ENCODE assay signal across 10 cellular contexts in genomic region chr1:206856674-206857464, GRCh38. TPM values are rescaled to one million over a fixed set of nuclear protein-coding genes. Genes with fewer than 3 reads are reported as not detected.
DNase-seq lines count a peak whose midpoint lies in the region; ATAC-seq, FAIRE-seq and TF ChIP-seq lines count a peak whose summit lies in the region.
"Had no signal": no experiment of that assay in that cellular context is flagged by ENCODE, and none has a peak within 500 bp of the region (broad histone marks: within the 10 kb centered on the region; RNA-seq: fewer than 3 reads in every experiment).

No MANE protein-coding gene starts in this region.

- H3K9me3 ChIP-seq in A549 = peaks cover 15% of the 10 kb centered on the region
- H3K9me3 ChIP-seq in PC-3 (ENCODE audit: low read length) = peaks cover 9% of the 10 kb centered on the region
- H3K9me3 ChIP-seq in kidney (ENCODE audit: control insufficient read depth in 1 of 2, low read length in 2 of 2) = no peaks in the 10 kb centered on the region

- no peaks in the 10 kb centered on the region for H3F3A ChIP-seq in PC-3 (ENCODE audit: low read length, unreplicated experiment)

- no peak overlapping the region for H3K4me2 ChIP-seq in A549
- H3K4me2 ChIP-seq in PC-3 (ENCODE audit: low read length) = no peak overlapping the region

- no peaks in the 10 kb centered on the region for H3K4me1 ChIP-seq in A549
- peaks cover 5% of the 10 kb centered on the region; the same call in 1 of the 2 replicates for H3K4me1 ChIP-seq in PC-3 (ENCODE audit: insufficient read depth, low read length)
- H3K4me1 ChIP-seq in kidney (ENCODE audit: control insufficient read depth in 1 of 2, insufficient read depth in 1 of 2, low read depth in 1 of 2, low read length in 2 of 2) = no peaks in the 10 kb centered on the region

- H3K9me2 ChIP-seq in PC-3 (replicated peaks; ENCODE audit: low read length) = no peaks in the 10 kb centered on the region

- TF ChIP-seq RAD21 in A549 (conservative IDR thresholded peaks at IDR 0.05 in 1 of 2, IDR thresholded peaks at IDR 0.05 in 1 of 2) = peak; percentile 34 to 38; a peak in 2 of 5 replicates

- H3K27ac ChIP-seq in A549 = no peak overlapping the region
- H3K27ac ChIP-seq in PC-3 (ENCODE audit: low read length) = no peak overlapping the region
- no peak overlapping the region for H3K27ac ChIP-seq in kidney (ENCODE audit: low read depth in 2 of 2, low read length in 2 of 2)

- BruUV-seq in PC-3 (replicated peaks; lab: Mats Ljungman, UMichigan) = no TSS peak

- H4K20me1 ChIP-seq in PC-3 (ENCODE audit: low read length) = no peaks in the 10 kb centered on the region

- TF ChIP-seq CTCF in A549 (IDR thresholded peaks at IDR 0.05) (peak; percentile 51), PC-3 (conservative IDR thresholded peaks at IDR 0.05; ENCODE audit: low read depth, low read length) (peak; percentile 85), epithelial cell of proximal tubule (conservative IDR thresholded peaks at IDR 0.05; ENCODE audit: low read depth, low read length) (peak; percentile 46), kidney (IDR thresholded peaks at IDR 0.05; ENCODE audit: borderline replicate concordance, extremely low read depth, insufficient read depth) (no peak)

- H3K27me3 ChIP-seq in PC-3 (ENCODE audit: low read length) = peaks cover 8% of the 10 kb centered on the region

- H2AFZ ChIP-seq in PC-3 (ENCODE audit: low read length) = no peak overlapping the region

- FAIRE-seq in A549 (lab: Jason Lieb, UNC) (no peak), kidney (lab: Jason Lieb, UNC) (no peak)

- no peak for TF ChIP-seq POLR2A in A549 (IDR thresholded peaks at IDR 0.05; ENCODE audit: low read length)

- H3K36me3 ChIP-seq in PC-3 (ENCODE audit: low read depth, low read length) (no peaks in the 10 kb centered on the region), kidney (ENCODE audit: control insufficient read depth in 1 of 2, insufficient read depth in 2 of 2, low read length in 2 of 2) (no peaks in the 10 kb centered on the region)

- no peak overlapping the region for H3K9ac ChIP-seq in PC-3 (ENCODE audit: low read length)
- H3K9ac ChIP-seq in kidney (ENCODE audit: low read length in 2 of 2) = no peak overlapping the region

- POLR2A ChIA-PET in A549 (lab: Yijun Ruan, JAX) = no interaction called here
- POLR2A ChIA-PET in PC-3 (lab: Charles Lee; ENCODE audit: unreplicated experiment) = no interaction called here

- no peak for TF ChIP-seq EP300 in A549 (IDR thresholded peaks at IDR 0.05)

- no peaks in the 10 kb centered on the region for H3K79me2 ChIP-seq in PC-3 (ENCODE audit: low read length)

- DNase-seq in A549 (ENCODE audit: low read depth in 1 of 2, low spot score in 1 of 2) (peak; percentile 27 to 43), ELF-1 (ENCODE audit: low read depth, low spot score) (peak; percentile 14), PC-3 (peak; percentile 51), epithelial cell of proximal tubule (ENCODE audit: low read depth) (no peak), NCI-H1092 treated with DMSO at 0.1 percent for 48 hours (lab: John Stamatoyannopoulos, UW) (no peak), NCI-H1417 treated with DMSO at 0.1 percent for 48 hours (lab: John Stamatoyannopoulos, UW) (no peak), kidney (no peak)
- DNase-seq: EL, NCI-H2171 had no signal

- ATAC-seq in A549 (peak; percentile 77 to 94), PC-3 (peak; percentile 80), GM21717 (IDR thresholded peaks at IDR 0.05; ENCODE audit: unreplicated experiment) (no peak)

- H3K4me3 ChIP-seq in A549 = no peak overlapping the region
- no peak overlapping the region for H3K4me3 ChIP-seq in PC-3 (ENCODE audit: low read length)
- no peak overlapping the region for H3K4me3 ChIP-seq in epithelial cell of proximal tubule (ENCODE audit: low read depth, low read length)
- H3K4me3 ChIP-seq in kidney (ENCODE audit: low read length in 2 of 2) = no peak overlapping the region

- CTCF ChIA-PET in A549 (lab: Yijun Ruan, JAX) = interaction anchor here (0.7 to 2.6 kb wide), 12 partner anchors 8 to 80 kb away, joined by 3 to 15 read pairs (median 4); partner anchors contain the start of gene IL20
- CTCF ChIA-PET in PC-3 (lab: Charles Lee) = interaction anchor here (0.6 kb wide), 2 partner anchors 56 to 123 kb away, joined by 5 to 6 read pairs; no protein-coding TSS in a partner anchor

- WGBS in A549 (ENCODE audit: missing lambda C conversion rate) = 43% methylated on average over 5 of the region's 5 CpGs

- intact Hi-C loops in PC-3 (cut with micrococcal nuclease) (loop anchor here (1.0 kb wide), 1 partner anchor 55 kb away; no protein-coding TSS in a partner anchor), kidney (cut with DNase I) (no loop called here)

TF ChIP-seq in A549, 52 proteins besides CTCF, POLR2A, EP300 and RAD21:
- peak; percentile 53 for TF ChIP-seq SMC3 (IDR thresholded peaks at IDR 0.05)
- TF ChIP-seq HDAC2 (IDR thresholded peaks at IDR 0.05) = no peak

RNA-seq across cellular contexts. Expression of gene IL20, which starts 8.6 kb away (rescaled TPM):
- polyA plus RNA-seq in A549 (2011; rRNA removed) = 0.05 and 0.13 TPM in 2 replicates
- polyA plus RNA-seq in A549 (2012; cell fraction: cytosol; rRNA removed) = 0.04 TPM in 1 of 2 replicates, not detected in the other
- not detected in 2 replicates for polyA plus RNA-seq in A549 (2012; cell fraction: nucleus; rRNA removed)
- polyA plus RNA-seq in A549 (2017; fragmentation: RNase III; extraction: RNeasy Plus Mini Kit Qiagen cat#74134 plus additional on column Dnase treatment) = not detected in 3 replicates
- polyA minus RNA-seq in A549 (2011; rRNA and poly(A)+ RNA removed) = not detected in 2 replicates
- total RNA-seq in PC-3 (2014; rRNA removed) = not detected in 2 replicates
- total RNA-seq in epithelial cell of proximal tubule = not detected in 2 replicates
- total RNA-seq in kidney = not detected
- not detected for polyA plus RNA-seq in kidney (ENCODE audit: insufficient read depth, low read depth, low replicate concordance)

RNA-seq across cellular contexts. Expression of gene IL24, which starts 40.4 kb away (rescaled TPM):
- 0.04 and 0.12 TPM in 2 replicates for polyA plus RNA-seq in A549 (2011; rRNA removed)
- not detected in 2 replicates for polyA plus RNA-seq in A549 (2012; cell fraction: cytosol; rRNA removed)
- polyA plus RNA-seq in A549 (2012; cell fraction: nucleus; rRNA removed) = 0.02 TPM in 1 of 2 replicates, not detected in the other
- 0.07 TPM in 1 of 3 replicates, not detected in the others for polyA plus RNA-seq in A549 (2017; fragmentation: RNase III; extraction: RNeasy Plus Mini Kit Qiagen cat#74134 plus additional on column Dnase treatment)
- not detected in 2 replicates for polyA minus RNA-seq in A549 (2011; rRNA and poly(A)+ RNA removed)
- total RNA-seq in PC-3 (2014; rRNA removed) = 1.8 and 1.9 TPM in 2 replicates
- 1.1 TPM in 1 of 2 replicates, not detected in the other for total RNA-seq in epithelial cell of proximal tubule
- total RNA-seq in kidney = not detected
- not detected for polyA plus RNA-seq in kidney (ENCODE audit: insufficient read depth, low read depth, low replicate concordance)

Comparison
In these comparisons a context has a peak if more than half of its experiments do, and no peak if none do; other contexts are left out.
1. DNase-seq: peak in A549 (2 of 2), ELF-1 (single experiment) and PC-3 (single experiment); none in epithelial cell of proximal tubule (single experiment), NCI-H1092 treated with DMSO at 0.1 percent for 48 hours (single experiment), NCI-H1417 treated with DMSO at 0.1 percent for 48 hours (single experiment) and kidney (single experiment).